Comparison of ENCODE assay signal across 7 cellular contexts in the genomic region with DNA sequence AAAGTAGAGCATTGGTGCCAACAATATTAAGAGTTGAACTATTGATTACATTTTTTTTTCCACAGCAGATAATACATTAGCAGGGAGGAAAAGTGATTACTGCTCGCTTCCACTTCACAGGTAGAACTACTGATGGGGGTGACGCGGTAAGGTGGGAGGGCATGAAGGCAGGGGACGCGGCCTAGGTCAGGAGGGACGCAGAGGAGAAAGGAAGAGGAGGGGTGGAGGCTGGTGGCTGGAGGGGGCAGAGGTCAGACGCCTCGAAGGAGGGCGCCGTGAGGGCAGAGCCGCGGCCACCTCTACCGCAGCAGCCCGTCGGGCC. TPM values are rescaled to one million over a fixed set of nuclear protein-coding genes. Genes with fewer than 3 reads are reported as not detected.
DNase-seq lines count a peak whose midpoint lies in the region; ATAC-seq and TF ChIP-seq lines count a peak whose summit lies in the region.

No MANE protein-coding gene starts in this region.

- H2AFZ ChIP-seq in GM23338: peak overlapping the region; percentile 57; the same call in 1 of the 2 replicates

- ATAC-seq in GM23338: no peak
- no peak for ATAC-seq in right cardiac atrium
- ATAC-seq in stimulated activated effector memory CD8-positive, alpha-beta T cell treated with anti-CD3 and anti-CD28 coated beads, Interleukin-12 subunit alpha, Interleukin-12 subunit beta, amount 100 ng/mL, for 72 hours: peak; percentile 40

- no peaks in the 10 kb centered on the region; the same call in 2 of the 3 replicates for H3K36me3 Mint-ChIP-seq in GM23338 (ENCODE audit: low read depth)
- peaks cover 6% of the 10 kb centered on the region for H3K36me3 Mint-ChIP-seq in stimulated activated effector memory CD8-positive, alpha-beta T cell treated with anti-CD3 and anti-CD28 coated beads, Interleukin-12 subunit alpha, Interleukin-12 subunit beta, amount 100 ng/mL, for 72 hours

- H3K36me3 ChIP-seq in GM23338 (ENCODE audit: insufficient read depth): no peaks in the 10 kb centered on the region
- H3K36me3 ChIP-seq in SJSA1: peaks cover 9% of the 10 kb centered on the region

- H3K4me3 ChIP-seq in GM23338 (peak overlapping the region; percentile 59), SJSA1 (peak overlapping the region; percentile 99), right cardiac atrium (ENCODE audit: low read length) (peak overlapping the region; percentile 87)

- no peaks in the 10 kb centered on the region for H3F3A ChIP-seq in GM23338 (replicated peaks; ENCODE audit: low read depth)

- 10% methylated on average over 15 of the region's 15 CpGs for WGBS in right cardiac atrium

- intact Hi-C loops in right cardiac atrium (cut with DNase I): loop anchor here in 1 of 4 donors (10.0 kb wide), 1 partner anchor 225 kb away; no protein-coding TSS in a partner anchor

- H3K27ac Mint-ChIP-seq in GM23338: no peak overlapping the region
- peak overlapping the region; percentile 70 for H3K27ac Mint-ChIP-seq in stimulated activated effector memory CD8-positive, alpha-beta T cell treated with anti-CD3 and anti-CD28 coated beads, Interleukin-12 subunit alpha, Interleukin-12 subunit beta, amount 100 ng/mL, for 72 hours

- no peak for DNase-seq in GM23338 (ENCODE audit: low spot score)
- DNase-seq in SJSA1 (ENCODE audit: low read depth in 1 of 2, low spot score in 2 of 2): no peak
- DNase-seq in right cardiac atrium: no peak
- DNase-seq in stimulated activated effector memory CD8-positive, alpha-beta T cell treated with anti-CD3 and anti-CD28 coated beads, Interleukin-12 subunit alpha, Interleukin-12 subunit beta, amount 100 ng/mL, for 72 hours (ENCODE audit: low spot score in 2 of 2): no peak
- DNase-seq in iPS-NIHi7 (ENCODE audit: extremely low spot score): no peak
- DNase-seq in midbrain (lab: John Stamatoyannopoulos, UW): no peak
- DNase-seq in stimulated activated CD4-positive, alpha-beta T cell treated with anti-CD3 and anti-CD28 coated beads, Interleukin-15, amount 100 ng/mL, for 24 hours: no peak

- H3K79me2 ChIP-seq in GM23338 (replicated peaks; ENCODE audit: insufficient read depth): no peaks in the 10 kb centered on the region

- H3K4me1 ChIP-seq in GM23338 (ENCODE audit: insufficient read depth) (peaks cover 7% of the 10 kb centered on the region), SJSA1 (replicated peaks) (peaks cover 24% of the 10 kb centered on the region), right cardiac atrium (ENCODE audit: control insufficient read depth, insufficient read depth, low read length) (peaks cover 2% of the 10 kb centered on the region)

- H3K27me3 Mint-ChIP-seq in GM23338 (ENCODE audit: insufficient read depth, low read depth, poor library complexity): peaks cover 11% of the 10 kb centered on the region

- no peak for TF ChIP-seq CTCF in GM23338 (conservative IDR thresholded peaks at IDR 0.05; ENCODE audit: low read depth in 2 of 2)

- H3K4me3 Mint-ChIP-seq in GM23338: peak overlapping the region; percentile 75
- peak overlapping the region; percentile 75 for H3K4me3 Mint-ChIP-seq in stimulated activated effector memory CD8-positive, alpha-beta T cell treated with anti-CD3 and anti-CD28 coated beads, Interleukin-12 subunit alpha, Interleukin-12 subunit beta, amount 100 ng/mL, for 72 hours

- H3K9me3 Mint-ChIP-seq in GM23338: no peaks in the 10 kb centered on the region; the same call in 2 of the 3 replicates
- H3K9me3 Mint-ChIP-seq in stimulated activated effector memory CD8-positive, alpha-beta T cell treated with anti-CD3 and anti-CD28 coated beads, Interleukin-12 subunit alpha, Interleukin-12 subunit beta, amount 100 ng/mL, for 72 hours: no peaks in the 10 kb centered on the region

- H3K27ac ChIP-seq in GM23338 (ENCODE audit: low read depth) (no peak overlapping the region), SJSA1 (peak overlapping the region; percentile 88; the same call in 1 of the 2 replicates), right cardiac atrium (ENCODE audit: low read length) (peak overlapping the region; percentile 57)

- H4K20me1 ChIP-seq in GM23338 (replicated peaks; ENCODE audit: insufficient read depth): no peaks in the 10 kb centered on the region

- H3K4me1 Mint-ChIP-seq in GM23338: peaks cover 17% of the 10 kb centered on the region
- H3K4me1 Mint-ChIP-seq in stimulated activated effector memory CD8-positive, alpha-beta T cell treated with anti-CD3 and anti-CD28 coated beads, Interleukin-12 subunit alpha, Interleukin-12 subunit beta, amount 100 ng/mL, for 72 hours: peaks cover 26% of the 10 kb centered on the region

- H3K27me3 ChIP-seq in GM23338 (ENCODE audit: insufficient read depth) (peaks cover 9% of the 10 kb centered on the region; the same call in 1 of the 2 replicates), SJSA1 (replicated peaks) (no peaks in the 10 kb centered on the region), right cardiac atrium (ENCODE audit: control insufficient read depth, insufficient read depth) (no peaks in the 10 kb centered on the region)

- no peaks in the 10 kb centered on the region for H3K9me2 ChIP-seq in GM23338 (ENCODE audit: insufficient read depth)

- H3K9me3 ChIP-seq in SJSA1 (replicated peaks): peaks cover 5% of the 10 kb centered on the region; the same call in 1 of the 2 replicates
- H3K9me3 ChIP-seq in right cardiac atrium (ENCODE audit: control insufficient read depth, low read length): no peaks in the 10 kb centered on the region

- H3K4me2 ChIP-seq in GM23338: peak overlapping the region; percentile 74

TF ChIP-seq in GM23338, 12 proteins besides CTCF, POLR2A, EP300 and RAD21:
- TF ChIP-seq POLR2AphosphoS5 (IDR thresholded peaks at IDR 0.05; ENCODE audit: low read depth): no peak

RNA-seq across cellular contexts. Expression of a gene that starts 0.3 kb away (rescaled TPM):
- total RNA-seq in GM23338 (2014; rRNA removed; shearing (Covaris generic)): 4.3 and 4.4 TPM in 2 replicates
- 2.0 and 2.2 TPM in 2 replicates for polyA plus RNA-seq in GM23338 (2016; fragmentation: Nextera tagmentation; extraction: Ambion mirVana)
- total RNA-seq in SJSA1 (2014; rRNA removed; shearing (Covaris generic)): 19.5 and 22.3 TPM in 2 replicates
- 10 to 100 TPM; 24.5 to 45.1 (median 27.5) TPM for total RNA-seq in right cardiac atrium
- polyA plus RNA-seq in right cardiac atrium: 19.8 TPM

RNA-seq across cellular contexts. Expression of a gene that starts 37.8 kb away (rescaled TPM):
- total RNA-seq in GM23338 (2014; rRNA removed; shearing (Covaris generic)): 98.0 and 112 TPM in 2 replicates
- polyA plus RNA-seq in GM23338 (2016; fragmentation: Nextera tagmentation; extraction: Ambion mirVana): 142 and 147 TPM in 2 replicates
- total RNA-seq in SJSA1 (2014; rRNA removed; shearing (Covaris generic)): 84.9 and 90.3 TPM in 2 replicates
- total RNA-seq in right cardiac atrium: 100 to 1,000 TPM in 1 of 4 donors, 10 to 100 TPM in 3; 44.5 to 108 (median 71.6) TPM
- 42.1 TPM for polyA plus RNA-seq in right cardiac atrium
